In genomic region chr7:17939111-17939669, GRCh38 we compare ENCODE assay signal across 8 cellular contexts. TPM values are rescaled to one million over a fixed set of nuclear protein-coding genes. Genes with fewer than 3 reads are reported as not detected.
DNase-seq lines count a peak whose midpoint lies in the region; ATAC-seq and TF ChIP-seq lines count a peak whose summit lies in the region.

No MANE protein-coding gene starts in this region.

- H3K27me3 Mint-ChIP-seq in Calu3 (ENCODE audit: unreplicated experiment): no peaks in the 10 kb centered on the region

- peak; percentile 2 for ATAC-seq in foreskin keratinocyte
- ATAC-seq in GM18498 (IDR thresholded peaks at IDR 0.05; ENCODE audit: unreplicated experiment): no peak

- CTCF ChIA-PET in Calu3 (lab: Charles Lee): interaction anchor here (0.7 to 1.2 kb wide), 2 partner anchors 101 to 169 kb away, joined by 3 read pairs; no protein-coding TSS in a partner anchor

- H3K27me3 ChIP-seq in foreskin keratinocyte (no peaks in the 10 kb centered on the region), prostate gland (replicated peaks; ENCODE audit: insufficient read depth) (no peaks in the 10 kb centered on the region)

- no peaks in the 10 kb centered on the region for H3K9me3 Mint-ChIP-seq in Calu3 (ENCODE audit: low read depth, unreplicated experiment)

- WGBS in prostate gland: 2% methylated on average over 9 of the region's 9 CpGs

- H3K4me1 ChIP-seq in foreskin keratinocyte: peaks cover 25% of the 10 kb centered on the region
- peaks cover 3% of the 10 kb centered on the region for H3K4me1 ChIP-seq in prostate gland (replicated peaks)

- H3K4me1 Mint-ChIP-seq in Calu3 (ENCODE audit: low read depth, unreplicated experiment): peaks cover 45% of the 10 kb centered on the region

- peak overlapping the region; percentile 91 for H3K4me3 ChIP-seq in Jurkat, Clone E6-1 (ENCODE audit: low read length)
- H3K4me3 ChIP-seq in WI38 (ENCODE audit: low read depth, low read length) (peak overlapping the region; percentile 94), prostate gland (peak overlapping the region; percentile 80 to 90)

- DNase-seq in Calu3 (no peak), foreskin keratinocyte (peak; percentile 37 to 49), prostate gland (ENCODE audit: low spot score) (peak; percentile 7), NCI-H82 treated with DMSO at 0.1 percent for 48 hours (lab: John Stamatoyannopoulos, UW; ENCODE audit: unreplicated experiment) (no peak), SHP77 treated with DMSO at 0.1 percent for 48 hours (lab: John Stamatoyannopoulos, UW) (no peak)
- no peak for DNase-seq in Jurkat, Clone E6-1 (ENCODE audit: low read depth, low spot score)

- TF ChIP-seq POLR2A in prostate gland (IDR thresholded peaks at IDR 0.05): no peak

- TF ChIP-seq CTCF in Calu3 (IDR thresholded peaks at IDR 0.05; ENCODE audit: unreplicated experiment) (no peak), WI38 (IDR thresholded peaks at IDR 0.05; ENCODE audit: low read depth, low read length) (no peak), foreskin keratinocyte (conservative IDR thresholded peaks at IDR 0.05) (no peak), prostate gland (IDR thresholded peaks at IDR 0.05) (no peak)

- intact Hi-C loops in Calu3 (cut with micrococcal nuclease; ENCODE audit: unreplicated experiment): loop anchor here (2.0 to 10.0 kb wide), 2 partner anchors 168 to 234 kb away; no protein-coding TSS in a partner anchor
- intact Hi-C loops in prostate gland (cut with DNase I): no loop called here

- H3K9me3 ChIP-seq in prostate gland: no peaks in the 10 kb centered on the region

- TSS peak; percentile 48 for BruUV-seq in Calu3 (replicated peaks; lab: Mats Ljungman, UMichigan)

- H3K27ac ChIP-seq in foreskin keratinocyte (peak overlapping the region; percentile 94), prostate gland (peak overlapping the region; percentile 97 to 99)

- H3K36me3 ChIP-seq in prostate gland: no peaks in the 10 kb centered on the region

- peaks cover 32% of the 10 kb centered on the region for H3K36me3 Mint-ChIP-seq in Calu3 (ENCODE audit: insufficient read depth, unreplicated experiment)

- H3K27ac Mint-ChIP-seq in Calu3 (ENCODE audit: unreplicated experiment): peak overlapping the region; percentile 94

- peak overlapping the region; percentile 95 for H3K4me3 Mint-ChIP-seq in Calu3 (ENCODE audit: low read depth, unreplicated experiment)

RNA-seq across cellular contexts. Expression of gene SNX13, which starts 1.1 kb away (rescaled TPM):
- total RNA-seq in Calu3 (2022): 69.3 and 71.9 TPM in 2 replicates
- 24.2 TPM for polyA plus RNA-seq in Jurkat, Clone E6-1 (2012; ENCODE audit: insufficient read depth, insufficient read length)
- 19.6 and 20.3 TPM in 2 replicates for total RNA-seq in foreskin keratinocyte
- polyA plus RNA-seq in foreskin keratinocyte: 4.7 and 5.4 TPM in 2 replicates
- total RNA-seq in prostate gland: 10 to 100 TPM; 46.9 to 63.5 TPM

Comparison
In these comparisons a context has a peak if more than half of its experiments do, and no peak if none do; other contexts are left out.
1. DNase-seq: peak in foreskin keratinocyte (2 of 2) and prostate gland (single experiment); none in Calu3 (single experiment), Jurkat, Clone E6-1 (single experiment), NCI-H82 treated with DMSO at 0.1 percent for 48 hours (single experiment) and SHP77 treated with DMSO at 0.1 percent for 48 hours (single experiment).
2. Peak in every context shown above with its lines, with median percentiles within 50 percentile points of each other: H3K4me3 ChIP-seq.